In genomic region chr5:143126121-143127019, GRCh38 we compare ENCODE assay signal across 23 cellular contexts.
A peak's percentile ranks its signal among the peaks of the same experiment; 100 is the strongest.
DNase-seq lines count a peak whose midpoint lies in the region; ATAC-seq and TF ChIP-seq lines count a peak whose summit lies in the region.
"Had no signal": no experiment of that assay in that cellular context is flagged by ENCODE, and none has a peak within 500 bp of the region (broad histone marks: within the 10 kb centered on the region; RNA-seq: fewer than 3 reads in every experiment).

No MANE protein-coding gene starts in this region.

- no TSS peak for BruUV-seq in IMR-90 (replicated peaks; lab: Mats Ljungman, UMichigan)

- no peak overlapping the region for H3K23ac ChIP-seq in IMR-90 (ENCODE audit: low read depth, low read length)

- H3K14ac ChIP-seq in IMR-90 (replicated peaks; ENCODE audit: low read depth, low read length), result 0 out of 2 replicates have a peak overlapping the region, but pooled peaks have one; percentile 33

- no CpG with 5 or more reads among the region's 3 CpGs for WGBS in IMR-90 (ENCODE audit: extremely low coverage in 2 of 2, insufficient read length in 1 of 2), 2 experiments

- H4K20me1 ChIP-seq in IMR-90 (ENCODE audit: insufficient read depth, low read length), result no peaks in the 10 kb centered on the region

- no peaks in the 10 kb centered on the region for H3K9me3 ChIP-seq in IMR-90 (ENCODE audit: control insufficient read depth, insufficient read depth, low read length)
- no peaks in the 10 kb centered on the region for H3K9me3 ChIP-seq in CD8-positive, alpha-beta T cell (ENCODE audit: low read length)
- H3K9me3 ChIP-seq: testis had no signal

- H3K9ac ChIP-seq in IMR-90 (ENCODE audit: low read depth, low read length), result no peak overlapping the region
- H3K9ac ChIP-seq: GM23248 had no signal

- H3K79me1 ChIP-seq in IMR-90 (ENCODE audit: low read depth in 1 of 2, low read length in 2 of 2), result no peaks in the 10 kb centered on the region

- no peak overlapping the region for H4K91ac ChIP-seq in IMR-90 (ENCODE audit: insufficient read depth, low read depth, low read length)

- no peaks in the 10 kb centered on the region for H3K27me3 Mint-ChIP-seq in CD8-positive, alpha-beta T cell (ENCODE audit: low read depth)
- H3K27me3 Mint-ChIP-seq: activated naive CD4-positive, alpha-beta T cell treated with anti-CD3 and anti-CD28 coated beads, Interleukin-2, amount 50 U/mL, for 24 hours; CD4-positive, alpha-beta T cell; effector memory CD8-positive, alpha-beta T cell; memory B cell; naive thymus-derived CD8-positive, alpha-beta T cell had no signal

- H3K18ac ChIP-seq in IMR-90 (ENCODE audit: low read depth, low read length), result no peak overlapping the region; the same call in 1 of the 2 replicates

- dilution Hi-C loops in IMR-90 (cut with HindIII; ENCODE audit: low sequenced_read_pairs, unreplicated experiment), result no loop called here

- H3K36me3 ChIP-seq in IMR-90 (ENCODE audit: control insufficient read depth, insufficient read depth, low read length), result no peaks in the 10 kb centered on the region
- H3K36me3 ChIP-seq in CD8-positive, alpha-beta T cell (ENCODE audit: insufficient read depth, low read length), result no peaks in the 10 kb centered on the region

- H3K9me3 Mint-ChIP-seq in CD8-positive, alpha-beta T cell, result no peaks in the 10 kb centered on the region
- H3K9me3 Mint-ChIP-seq: activated naive CD4-positive, alpha-beta T cell treated with anti-CD3 and anti-CD28 coated beads, Interleukin-2, amount 50 U/mL, for 24 hours; CD4-positive, alpha-beta T cell; effector memory CD8-positive, alpha-beta T cell; memory B cell; naive thymus-derived CD8-positive, alpha-beta T cell had no signal

- CTCF ChIA-PET in IMR-90 (lab: Yijun Ruan, JAX), result interaction anchor here (0.5 to 1.5 kb wide), 4 partner anchors 15 to 264 kb away, joined by 3 to 7 read pairs (median 4); no protein-coding TSS in a partner anchor
- CTCF ChIA-PET in CD8-positive, alpha-beta T cell (lab: Charles Lee), result interaction anchor here (1.5 kb wide), 1 partner anchor 14 kb away, joined by 4 read pairs; no protein-coding TSS in a partner anchor

- no peak for TF ChIP-seq RAD21 in IMR-90 (IDR thresholded peaks at IDR 0.05; ENCODE audit: low read length)

- H3K4ac ChIP-seq in IMR-90 (ENCODE audit: low read depth, low read length), result no peak overlapping the region

- intact Hi-C loops in IMR-90 (cut with micrococcal nuclease), result no loop called here
- intact Hi-C loops in CD8-positive, alpha-beta T cell (cut with DNase I, micrococcal nuclease), result no loop called here

- no peak overlapping the region for H3K4me3 ChIP-seq in IMR-90 (ENCODE audit: insufficient read depth, low read depth, low read length)
- no peak overlapping the region for H3K4me3 ChIP-seq in fibroblast of the aortic adventitia (ENCODE audit: low read depth, low read length)
- no peak overlapping the region for H3K4me3 ChIP-seq in CD8-positive, alpha-beta T cell (ENCODE audit: low read depth, low read length)
- H3K4me3 ChIP-seq: GM23248, testis had no signal

- H3K27me3 ChIP-seq in IMR-90 (ENCODE audit: control insufficient read depth, insufficient read depth, low read length), result no peaks in the 10 kb centered on the region
- no peaks in the 10 kb centered on the region for H3K27me3 ChIP-seq in CD8-positive, alpha-beta T cell (ENCODE audit: insufficient read depth, low read length)
- H3K27me3 ChIP-seq: testis had no signal

- peaks cover 4% of the 10 kb centered on the region for H3K4me1 Mint-ChIP-seq in CD8-positive, alpha-beta T cell (ENCODE audit: low read depth)
- H3K4me1 Mint-ChIP-seq: activated naive CD4-positive, alpha-beta T cell treated with anti-CD3 and anti-CD28 coated beads, Interleukin-2, amount 50 U/mL, for 24 hours had no signal

- H3K9me1 ChIP-seq in IMR-90 (ENCODE audit: insufficient read depth, low read length), result no peaks in the 10 kb centered on the region; the same call in 1 of the 2 replicates

- no peak overlapping the region for H2AK5ac ChIP-seq in IMR-90 (ENCODE audit: low read depth, low read length)

- DNase-seq in EH (ENCODE audit: low read depth) (peak; percentile 32), IMR-90 (peak; percentile 30), fibroblast of the aortic adventitia (ENCODE audit: low read depth) (peak; percentile 43), omental fat pad (ENCODE audit: low spot score) (no peak)
- no peak for DNase-seq in activated naive CD4-positive, alpha-beta T cell treated with Interleukin-2 at 50 U/mL for 16 hours
- DNase-seq in CD8-positive, alpha-beta T cell, result no peak
- DNase-seq: activated CD4-positive, CD25-positive, alpha-beta regulatory T cell; activated CD8-positive, alpha-beta memory T cell treated with anti-CD3 and anti-CD28 coated beads for 24 hours; activated T-cell treated with anti-CD3 and anti-CD28 coated beads, Interleukin-2, amount 50 U/mL, for 48 hours; CD4-positive, alpha-beta T cell; DMS153; effector memory CD8-positive, alpha-beta T cell; GM23248; MM.1S; naive thymus-derived CD8-positive, alpha-beta T cell; NCI-H1694; posterior cingulate gyrus; T-helper 9 cell; testis had no signal

- no peak overlapping the region for H2BK5ac ChIP-seq in IMR-90 (ENCODE audit: low read depth, low read length, poor library complexity, severe bottlenecking)

- H4K8ac ChIP-seq in IMR-90 (ENCODE audit: low read depth in 2 of 2, low read length in 2 of 2), result no peak overlapping the region

- no peak overlapping the region for H2AFZ ChIP-seq in IMR-90 (replicated peaks; ENCODE audit: low read length, poor library complexity)
- H2AFZ ChIP-seq: GM23248 had no signal

- in situ Hi-C loops in IMR-90 (cut with MboI; ENCODE audit: low sequenced_read_pairs), result no loop called here

- H3K4me1 ChIP-seq in IMR-90 (ENCODE audit: control insufficient read depth, insufficient read depth, low read length), result no peaks in the 10 kb centered on the region; the same call in 1 of the 2 replicates
- no peaks in the 10 kb centered on the region for H3K4me1 ChIP-seq in CD8-positive, alpha-beta T cell (ENCODE audit: insufficient read depth, low read length)

- H4K5ac ChIP-seq in IMR-90 (ENCODE audit: low read depth, low read length), result no peak overlapping the region

- no peak overlapping the region for H3K4me3 Mint-ChIP-seq in CD8-positive, alpha-beta T cell
- H3K4me3 Mint-ChIP-seq: activated naive CD4-positive, alpha-beta T cell treated with anti-CD3 and anti-CD28 coated beads, Interleukin-2, amount 50 U/mL, for 24 hours; CD4-positive, alpha-beta T cell; effector memory CD8-positive, alpha-beta T cell; memory B cell; naive thymus-derived CD8-positive, alpha-beta T cell had no signal

- H3K36me3 Mint-ChIP-seq in CD8-positive, alpha-beta T cell, result peaks cover 29% of the 10 kb centered on the region

- H3K27ac ChIP-seq in IMR-90 (ENCODE audit: insufficient read depth, low read length), result no peak overlapping the region
- no peak overlapping the region for H3K27ac ChIP-seq in CD8-positive, alpha-beta T cell (ENCODE audit: low read depth, low read length)
- H3K27ac ChIP-seq: GM23248, testis had no signal

- no peak overlapping the region for H2AK9ac ChIP-seq in IMR-90 (replicated peaks; ENCODE audit: low read depth, low read length, poor library complexity)

- no peak overlapping the region for H2BK20ac ChIP-seq in IMR-90 (ENCODE audit: low read depth, low read length)

- H2BK15ac ChIP-seq in IMR-90 (ENCODE audit: low read depth, low read length), result no peak overlapping the region

- no peak for TF ChIP-seq POLR2A in IMR-90 (IDR thresholded peaks at IDR 0.05; ENCODE audit: low read depth, low read length)

- no peak overlapping the region for H3K56ac ChIP-seq in IMR-90 (ENCODE audit: extremely low read depth, insufficient read depth, low read length)

- H3K4me2 ChIP-seq in IMR-90 (ENCODE audit: low read depth, low read length), result no peak overlapping the region

- ATAC-seq in IMR-90 (ENCODE audit: low read depth), result no peak
- peak; percentile 39 for ATAC-seq in omental fat pad (ENCODE audit: low FRiP score)
- ATAC-seq in CD8-positive, alpha-beta T cell, result no peak
- ATAC-seq in GM21390 (IDR thresholded peaks at IDR 0.05; ENCODE audit: unreplicated experiment), result no peak
- ATAC-seq: effector memory CD8-positive, alpha-beta T cell; naive thymus-derived CD8-positive, alpha-beta T cell; SK-N-SH treated with all-trans-retinoic acid at 6 μM for 48 hours had no signal

- POLR2A ChIA-PET in IMR-90 (lab: Charles Lee; ENCODE audit: unreplicated experiment), result no interaction called here
- POLR2A ChIA-PET in CD8-positive, alpha-beta T cell (lab: Charles Lee), result no interaction called here

- no peak for TF ChIP-seq CTCF in IMR-90 (conservative IDR thresholded peaks at IDR 0.05; ENCODE audit: low read depth, low read length)
- no peak for TF ChIP-seq CTCF in fibroblast of the aortic adventitia (IDR thresholded peaks at IDR 0.05; ENCODE audit: insufficient read depth, low read length)
- TF ChIP-seq CTCF in omental fat pad (IDR thresholded peaks at IDR 0.05), result no peak
- no peak for TF ChIP-seq CTCF in CD8-positive, alpha-beta T cell (IDR thresholded peaks at IDR 0.05)

- H3K27ac Mint-ChIP-seq in CD8-positive, alpha-beta T cell, result no peak overlapping the region
- H3K27ac Mint-ChIP-seq: activated naive CD4-positive, alpha-beta T cell treated with anti-CD3 and anti-CD28 coated beads, Interleukin-2, amount 50 U/mL, for 24 hours; CD4-positive, alpha-beta T cell; memory B cell; naive thymus-derived CD8-positive, alpha-beta T cell had no signal

- H2BK120ac ChIP-seq in IMR-90 (ENCODE audit: low read depth, low read length), result no peak overlapping the region

TF ChIP-seq in IMR-90, 13 proteins besides CTCF, POLR2A, EP300 and RAD21 (continues in another document):
- TF ChIP-seq MAFK (IDR thresholded peaks at IDR 0.05; ENCODE audit: low read depth, low read length) (peak; percentile 99), USF2 (IDR thresholded peaks at IDR 0.05; ENCODE audit: low read depth, low read length) (no peak), CHD1 (IDR thresholded peaks at IDR 0.05; ENCODE audit: low read depth, low read length) (no peak), RCOR1 (IDR thresholded peaks at IDR 0.05; ENCODE audit: insufficient replicate concordance, low read length) (no peak), NFE2L2 (IDR thresholded peaks at IDR 0.05; ENCODE audit: low read depth, low read length) (no peak), FOS (IDR thresholded peaks at IDR 0.05; ENCODE audit: low read depth, low read length) (no peak), RFX5 (IDR thresholded peaks at IDR 0.05; ENCODE audit: low read depth, low read length) (no peak), CEBPB (IDR thresholded peaks at IDR 0.05; ENCODE audit: low read depth, low read length) (peak; percentile 39; the same call in 1 of the 2 replicates)

Comparison
In these comparisons a context has a peak if more than half of its experiments do, and no peak if none do; other contexts are left out.
1. DNase-seq: peak in EH (single experiment), IMR-90 (single experiment) and fibroblast of the aortic adventitia (single experiment); none in omental fat pad (single experiment), activated naive CD4-positive, alpha-beta T cell treated with Interleukin-2 at 50 U/mL for 16 hours (single experiment) and CD8-positive, alpha-beta T cell (0 of 7).